ENCODE assay signal across 1 cellular context in the genomic region with DNA sequence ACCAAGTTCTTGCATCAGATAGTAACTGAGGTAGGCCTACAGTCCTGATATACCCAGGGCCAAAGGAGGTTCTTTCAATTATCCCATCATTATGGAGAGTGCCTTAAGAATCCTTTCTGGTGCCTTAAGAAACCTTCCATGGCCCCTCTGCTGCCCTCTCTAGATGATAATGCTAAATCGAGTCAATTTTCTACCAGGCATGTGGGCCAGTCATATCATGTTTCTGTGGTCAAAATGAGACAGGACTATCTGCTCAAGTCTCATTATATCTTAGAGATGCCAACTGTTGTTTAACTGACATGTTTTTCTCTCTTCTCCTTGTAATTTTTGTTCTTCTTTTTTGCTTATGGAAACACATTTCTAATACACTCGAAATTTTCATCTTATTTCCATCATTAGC.
TF ChIP-seq lines count a peak whose summit lies in the region.

No MANE protein-coding gene starts in this region.

TF ChIP-seq in GM12878, 131 proteins besides CTCF, POLR2A, EP300 and RAD21 (continued from another document):
- TF ChIP-seq, protein P1, sequence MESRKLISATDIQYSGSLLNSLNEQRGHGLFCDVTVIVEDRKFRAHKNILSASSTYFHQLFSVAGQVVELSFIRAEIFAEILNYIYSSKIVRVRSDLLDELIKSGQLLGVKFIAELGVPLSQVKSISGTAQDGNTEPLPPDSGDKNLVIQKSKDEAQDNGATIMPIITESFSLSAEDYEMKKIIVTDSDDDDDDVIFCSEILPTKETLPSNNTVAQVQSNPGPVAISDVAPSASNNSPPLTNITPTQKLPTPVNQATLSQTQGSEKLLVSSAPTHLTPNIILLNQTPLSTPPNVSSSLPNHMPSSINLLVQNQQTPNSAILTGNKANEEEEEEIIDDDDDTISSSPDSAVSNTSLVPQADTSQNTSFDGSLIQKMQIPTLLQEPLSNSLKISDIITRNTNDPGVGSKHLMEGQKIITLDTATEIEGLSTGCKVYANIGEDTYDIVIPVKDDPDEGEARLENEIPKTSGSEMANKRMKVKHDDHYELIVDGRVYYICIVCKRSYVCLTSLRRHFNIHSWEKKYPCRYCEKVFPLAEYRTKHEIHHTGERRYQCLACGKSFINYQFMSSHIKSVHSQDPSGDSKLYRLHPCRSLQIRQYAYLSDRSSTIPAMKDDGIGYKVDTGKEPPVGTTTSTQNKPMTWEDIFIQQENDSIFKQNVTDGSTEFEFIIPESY (IDR thresholded peaks at IDR 0.05), result no peak
- TF ChIP-seq MYB (IDR thresholded peaks at IDR 0.05; ENCODE audit: borderline replicate concordance, low read depth, low read length), result no peak
- TF ChIP-seq JUNB (IDR thresholded peaks at IDR 0.05), result peak; percentile 13; the same call in 1 of the 2 replicates
